ENCODE assay signal across 26 cellular contexts in the genomic region with DNA sequence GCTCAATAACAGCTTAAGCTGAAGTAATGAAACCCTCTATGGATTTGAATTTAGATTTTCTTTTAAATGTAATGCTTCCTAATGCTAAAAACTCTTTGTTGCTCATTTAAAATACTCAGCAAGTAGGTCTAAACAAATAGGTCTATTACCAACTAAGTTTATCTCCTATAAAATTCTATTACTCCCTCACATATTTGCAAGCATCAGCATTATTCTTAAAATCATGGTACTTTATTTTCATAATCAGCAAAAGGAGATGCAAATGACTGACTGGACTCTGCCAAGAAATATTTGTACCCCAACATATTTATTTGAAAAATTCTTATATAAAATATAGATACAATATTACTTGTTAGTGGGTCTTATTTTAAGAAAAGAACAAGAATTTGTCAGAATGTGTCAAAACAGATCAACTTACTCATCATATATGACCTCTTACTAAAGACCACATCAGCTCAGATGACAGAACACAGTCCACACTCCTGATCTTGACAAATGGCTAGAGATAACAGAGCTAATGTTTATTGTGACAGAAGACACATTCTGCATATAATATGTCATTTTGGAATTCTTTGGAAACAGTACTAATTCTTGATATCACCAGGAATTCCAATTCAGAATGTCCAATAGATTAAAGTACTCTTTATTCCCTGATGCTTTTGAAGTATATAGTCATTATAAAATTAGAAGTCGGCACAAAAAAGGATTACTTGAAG.
"Had no signal": no experiment of that assay in that cellular context is flagged by ENCODE, and none has a peak within 500 bp of the region (broad histone marks: within the 10 kb centered on the region; RNA-seq: fewer than 3 reads in every experiment).

No MANE protein-coding gene starts in this region.

- H3K9me3 ChIP-seq: lower lobe of right lung, prostate gland, thoracic aorta, tibial nerve, upper lobe of left lung had no signal

- H3K4me1 Mint-ChIP-seq: immature natural killer cell; stimulated activated naive B cell treated with anti-CD40 and anti-IgM and Interleukin-4, amounts not matched to agents 10 μg/mL and 1 μg/mL and 100 μg/mL, for 72 hours had no signal

- H2AFZ ChIP-seq: neural progenitor cell had no signal

- H3K9ac ChIP-seq: neural progenitor cell had no signal

- H3K9me3 Mint-ChIP-seq: nephron, neural progenitor cell had no signal

- H3K4me1 ChIP-seq: lower lobe of right lung, neural progenitor cell, prostate gland, tibial nerve, upper lobe of left lung had no signal

- H3K36me3 Mint-ChIP-seq: immature natural killer cell; naive thymus-derived CD4-positive, alpha-beta T cell; neural progenitor cell; stimulated activated naive B cell treated with anti-CD40 and anti-IgM and Interleukin-4, amounts not matched to agents 10 μg/mL and 1 μg/mL and 100 μg/mL, for 72 hours had no signal

- ATAC-seq: left colon; left ventricle myocardium superior; lower lobe of right lung; naive thymus-derived CD4-positive, alpha-beta T cell; right cardiac atrium; stimulated activated naive B cell treated with anti-CD40 and anti-IgM and Interleukin-4, amounts not matched to agents 10 μg/mL and 1 μg/mL and 100 μg/mL, for 72 hours had no signal

- FAIRE-seq: colon, frontal cortex, small intestine, urothelium cell line had no signal

- H3K27me3 Mint-ChIP-seq: naive thymus-derived CD4-positive, alpha-beta T cell; stimulated activated naive B cell treated with anti-CD40 and anti-IgM and Interleukin-4, amounts not matched to agents 10 μg/mL and 1 μg/mL and 100 μg/mL, for 72 hours; stimulated activated naive CD8-positive, alpha-beta T cell treated with anti-CD3 and anti-CD28 coated beads, Interleukin-15, Interleukin-2, amounts not matched to agents 100 ng/mL and 50 ng/mL, for 24 hours had no signal

- DNase-seq: dorsolateral prefrontal cortex; effector CD4-positive, alpha-beta T cell; hypothalamus; immature natural killer cell; islet precursor cell; kidney glomerular epithelial cell; left colon; left ventricle myocardium superior; lower lobe of right lung; midbrain; naive thymus-derived CD4-positive, alpha-beta T cell; right cardiac atrium; small intestine; stimulated activated CD4-positive, alpha-beta T cell treated with anti-CD3 and anti-CD28 coated beads, Interleukin-15, amount 100 ng/mL, for 24 hours; stimulated activated CD4-positive, alpha-beta T cell treated with anti-CD3 and anti-CD28 coated beads, Interleukin-2, amount 100 ng/mL, for 48 hours; stimulated activated naive B cell treated with anti-CD40 and anti-IgM and Interleukin-4, amounts not matched to agents 10 μg/mL and 1 μg/mL and 100 μg/mL, for 72 hours; upper lobe of left lung had no signal

- H3K27me3 ChIP-seq: neural progenitor cell, tibial nerve, upper lobe of left lung had no signal

- H3K27ac ChIP-seq: dorsolateral prefrontal cortex, lower lobe of right lung, neural progenitor cell, prostate gland, thoracic aorta, tibial nerve, upper lobe of left lung had no signal

- H3K27ac Mint-ChIP-seq: immature natural killer cell; naive thymus-derived CD4-positive, alpha-beta T cell; neural progenitor cell; stimulated activated naive B cell treated with anti-CD40 and anti-IgM and Interleukin-4, amounts not matched to agents 10 μg/mL and 1 μg/mL and 100 μg/mL, for 72 hours; stimulated activated naive CD8-positive, alpha-beta T cell treated with anti-CD3 and anti-CD28 coated beads, Interleukin-15, Interleukin-2, amounts not matched to agents 100 ng/mL and 50 ng/mL, for 24 hours had no signal

- H3K4me3 ChIP-seq: dorsolateral prefrontal cortex, lower lobe of right lung, neural progenitor cell, prostate gland, thoracic aorta, tibial nerve, upper lobe of left lung had no signal

- H3K4me3 Mint-ChIP-seq: immature natural killer cell; naive thymus-derived CD4-positive, alpha-beta T cell; nephron; neural progenitor cell; stimulated activated naive B cell treated with anti-CD40 and anti-IgM and Interleukin-4, amounts not matched to agents 10 μg/mL and 1 μg/mL and 100 μg/mL, for 72 hours; stimulated activated naive CD8-positive, alpha-beta T cell treated with anti-CD3 and anti-CD28 coated beads, Interleukin-15, Interleukin-2, amounts not matched to agents 100 ng/mL and 50 ng/mL, for 24 hours had no signal

- H3K36me3 ChIP-seq: lower lobe of right lung, neural progenitor cell, prostate gland, thoracic aorta, tibial nerve, upper lobe of left lung had no signal

- H3K4me2 ChIP-seq: neural progenitor cell had no signal
